In the genomic region with DNA sequence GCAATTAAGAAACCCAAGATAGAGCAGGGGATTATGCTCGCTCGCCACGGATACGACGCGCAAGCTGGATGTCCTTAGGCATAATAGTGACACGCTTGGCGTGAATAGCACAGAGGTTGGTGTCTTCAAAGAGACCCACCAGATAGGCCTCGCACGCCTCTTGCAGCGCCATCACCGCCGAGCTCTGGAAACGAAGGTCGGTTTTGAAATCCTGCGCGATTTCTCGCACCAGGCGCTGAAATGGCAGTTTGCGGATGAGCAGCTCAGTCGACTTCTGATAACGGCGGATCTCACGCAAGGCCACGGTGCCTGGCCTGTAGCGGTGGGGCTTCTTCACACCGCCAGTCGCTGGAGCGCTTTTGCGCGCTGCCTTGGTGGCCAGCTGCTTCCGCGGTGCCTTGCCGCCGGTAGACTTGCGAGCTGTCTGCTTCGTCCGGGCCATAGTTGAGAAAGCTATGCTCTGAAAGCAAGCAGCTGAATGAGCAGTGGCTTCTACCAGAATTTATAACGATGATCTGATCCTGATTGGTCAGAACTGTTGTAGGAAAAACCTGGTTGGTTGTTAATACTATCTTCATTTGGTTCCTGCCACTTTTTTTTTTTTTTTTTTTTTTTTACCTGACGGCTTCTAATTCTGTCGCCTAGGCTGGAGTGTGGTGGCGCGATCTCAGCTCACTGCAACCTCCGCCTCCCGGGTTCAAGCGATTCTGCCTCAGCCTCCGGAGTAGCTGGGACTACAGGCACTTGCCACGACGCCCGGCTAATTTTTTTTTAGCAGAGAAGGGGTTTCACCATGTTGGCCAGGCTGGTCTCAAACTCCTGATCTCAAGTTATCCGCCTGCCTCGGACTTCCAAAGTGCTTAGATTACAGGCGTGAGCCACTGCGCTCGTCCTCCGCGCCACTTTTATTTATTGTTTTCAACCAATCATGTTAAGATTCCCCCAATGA, we compare ENCODE assay signal across 1 cellular context.
A peak's percentile ranks its signal among the peaks of the same experiment; 100 is the strongest.
TF ChIP-seq lines count a peak whose summit lies in the region.

No MANE protein-coding gene starts in this region.

TF ChIP-seq in endothelial cell of umbilical vein, 7 proteins besides CTCF, POLR2A, EP300 and RAD21:
- no peak for TF ChIP-seq MYC (IDR thresholded peaks at IDR 0.05; ENCODE audit: low read depth, low read length)
- TF ChIP-seq POLR2AphosphoS5 (IDR thresholded peaks at IDR 0.05; ENCODE audit: insufficient read depth, low read depth, low read length), result peak; percentile 77
- TF ChIP-seq FOS (IDR thresholded peaks at IDR 0.05; ENCODE audit: borderline replicate concordance, insufficient read depth, low read length), result no peak
- peak; percentile 51 for TF ChIP-seq EZH2 (IDR thresholded peaks at IDR 0.05; ENCODE audit: borderline replicate concordance, low read depth, low read length, severe bottlenecking)
- no peak for TF ChIP-seq JUN (IDR thresholded peaks at IDR 0.05; ENCODE audit: borderline replicate concordance, insufficient read depth, insufficient read length, low read depth)
- no peak for TF ChIP-seq GATA2 (IDR thresholded peaks at IDR 0.05; ENCODE audit: insufficient read depth, insufficient read length, low read depth, low read length)
- TF ChIP-seq, protein P1, sequence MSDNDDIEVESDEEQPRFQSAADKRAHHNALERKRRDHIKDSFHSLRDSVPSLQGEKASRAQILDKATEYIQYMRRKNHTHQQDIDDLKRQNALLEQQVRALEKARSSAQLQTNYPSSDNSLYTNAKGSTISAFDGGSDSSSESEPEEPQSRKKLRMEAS (IDR thresholded peaks at IDR 0.05; ENCODE audit: insufficient read depth, insufficient read length), result no peak
